In the genomic region with DNA sequence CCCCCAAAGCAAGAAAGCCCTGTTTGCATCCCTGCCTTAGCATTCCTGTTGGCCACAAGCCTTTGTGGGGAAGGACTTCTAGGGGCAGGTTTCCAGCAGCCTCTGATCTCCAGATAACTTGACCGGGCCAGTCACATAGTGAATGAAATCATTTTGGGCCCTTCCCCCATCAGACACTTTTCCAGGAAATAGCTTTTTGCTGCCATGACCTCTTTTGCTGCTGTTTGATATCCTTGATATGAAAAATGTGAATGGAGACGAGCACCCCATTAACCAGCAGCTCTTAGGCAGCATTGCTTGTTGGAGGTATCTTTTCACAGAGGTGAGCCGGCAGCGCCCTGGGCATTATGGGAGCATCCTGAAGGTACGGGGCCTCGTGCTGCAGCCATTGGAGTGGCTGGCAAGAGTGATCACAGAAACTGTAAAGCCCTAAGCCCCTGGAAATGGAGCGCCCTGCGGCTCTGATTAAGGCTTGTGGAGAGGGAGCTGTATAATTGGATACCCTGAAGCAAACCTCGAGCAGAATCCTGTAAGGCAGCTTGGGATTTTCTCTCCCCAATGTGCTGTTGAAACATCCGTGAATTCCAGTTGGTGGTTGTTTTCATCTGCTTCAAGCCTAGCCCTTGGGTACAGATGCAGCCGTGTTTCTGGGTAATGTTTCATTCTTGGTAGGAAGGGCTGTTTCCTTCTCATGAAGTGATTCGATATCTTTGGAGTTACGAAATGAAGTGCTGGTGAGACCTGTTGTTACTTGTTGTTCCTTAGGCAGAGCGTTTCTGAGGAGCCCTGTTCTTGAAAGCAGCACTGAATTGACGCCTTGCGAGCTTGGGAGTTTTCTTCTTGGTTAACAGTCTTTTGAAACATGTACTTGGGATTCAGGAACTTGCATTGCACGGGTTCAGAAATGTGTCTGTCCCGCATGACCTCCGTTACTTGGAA, we compare ENCODE assay signal across 9 cellular contexts.
A peak's percentile ranks its signal among the peaks of the same experiment; 100 is the strongest.
DNase-seq lines count a peak whose midpoint lies in the region; ATAC-seq, FAIRE-seq and TF ChIP-seq lines count a peak whose summit lies in the region.
"Had no signal": no experiment of that assay in that cellular context is flagged by ENCODE, and none has a peak within 500 bp of the region (broad histone marks: within the 10 kb centered on the region; RNA-seq: fewer than 3 reads in every experiment).

No MANE protein-coding gene starts in this region.

- H2BK120ac ChIP-seq in mesendoderm (ENCODE audit: low read depth, low read length): no peak overlapping the region

- DNase-seq in AG08396 (ENCODE audit: low spot score): peak; percentile 30
- peak; percentile 68 for DNase-seq in M059J (ENCODE audit: low read depth)
- DNase-seq in cardiac fibroblast (ENCODE audit: low read depth in 2 of 2): peak; percentile 52 to 71
- DNase-seq in mesendoderm: peak; percentile 53
- DNase-seq in mucosa of gallbladder (ENCODE audit: low spot score): no peak
- no peak for DNase-seq in NCI-H2107 (lab: John Stamatoyannopoulos, UW)
- DNase-seq in D721Med (ENCODE audit: insufficient read length, low spot score): no peak
- DNase-seq: nucleus accumbens had no signal

- no peaks in the 10 kb centered on the region for H3K36me3 ChIP-seq in mesendoderm (ENCODE audit: control insufficient read depth, insufficient read depth, low read length)

- H2BK15ac ChIP-seq in mesendoderm (replicated peaks; ENCODE audit: low read depth): no peak overlapping the region

- H4K5ac ChIP-seq in mesendoderm (ENCODE audit: low read length): no peak overlapping the region

- WGBS in mesendoderm (ENCODE audit: extremely low coverage, insufficient coverage, low lambda C conversion rate): no CpG with 5 or more reads among the region's 19 CpGs

- H3K56ac ChIP-seq in mesendoderm (ENCODE audit: low read length): no peak overlapping the region

- no peak for ATAC-seq in GM18517 (IDR thresholded peaks at IDR 0.05; ENCODE audit: unreplicated experiment)

- no peaks in the 10 kb centered on the region for H3K27me3 ChIP-seq in mesendoderm (ENCODE audit: insufficient read depth, low read length, poor library complexity)

- no peak overlapping the region for H3K4me2 ChIP-seq in mesendoderm (ENCODE audit: low read length)

- no peaks in the 10 kb centered on the region for H3K79me1 ChIP-seq in mesendoderm (ENCODE audit: low read length)

- H3K23ac ChIP-seq in mesendoderm (ENCODE audit: low read length): no peak overlapping the region

- TF ChIP-seq CTCF in cardiac fibroblast (IDR thresholded peaks at IDR 0.05; ENCODE audit: low read depth, low read length) (no peak), D721Med (IDR thresholded peaks at IDR 0.05; ENCODE audit: insufficient read depth, missing control alignments) (no peak)

- no peak overlapping the region for H3K27ac ChIP-seq in mesendoderm (ENCODE audit: low read depth, low read length)

- H3K4me1 ChIP-seq in mesendoderm (ENCODE audit: control insufficient read depth, low read depth, low read length): no peaks in the 10 kb centered on the region

- H3K9ac ChIP-seq in mesendoderm (ENCODE audit: low read length): no peak overlapping the region

- H2BK5ac ChIP-seq in mesendoderm (ENCODE audit: low read length): no peak overlapping the region

- no peak for FAIRE-seq in D721Med (lab: Jason Lieb, UNC)

- H3K4me3 ChIP-seq in cardiac fibroblast (replicated peaks in 1 of 2; ENCODE audit: low read depth in 2 of 2, low read length in 2 of 2) (no peak overlapping the region), mesendoderm (ENCODE audit: low read length) (no peak overlapping the region)

- H4K8ac ChIP-seq in mesendoderm (ENCODE audit: low read depth, low read length): peak overlapping the region; percentile 66

- no peak overlapping the region for H3K18ac ChIP-seq in mesendoderm (ENCODE audit: low read length)

- no peak overlapping the region for H2AK5ac ChIP-seq in mesendoderm (ENCODE audit: low read length)

- H3K4ac ChIP-seq in mesendoderm (ENCODE audit: low read depth, low read length): no peak overlapping the region

- H3K79me2 ChIP-seq in mesendoderm (ENCODE audit: control insufficient read depth, insufficient read depth, low read length): no peaks in the 10 kb centered on the region

Comparison
In these comparisons a context has a peak if more than half of its experiments do, and no peak if none do; other contexts are left out.
1. DNase-seq: peak in AG08396 (single experiment), M059J (single experiment), cardiac fibroblast (2 of 2) and mesendoderm (single experiment); none in mucosa of gallbladder (single experiment), NCI-H2107 (single experiment) and D721Med (single experiment).